Comparison of ENCODE assay signal across 1 cellular context in genomic region chr7:73832806-73833205, GRCh38.
TF ChIP-seq lines count a peak whose summit lies in the region.

No MANE protein-coding gene starts in this region.

TF ChIP-seq in WTC11, 78 proteins besides CTCF, POLR2A, EP300 and RAD21 (continued from another document):
- TF ChIP-seq PRDM15 (CRISPR knock-in tag; IDR thresholded peaks at IDR 0.05) (no peak), ATF2 (CRISPR knock-in tag; IDR thresholded peaks at IDR 0.05; ENCODE audit: borderline replicate concordance, low read depth) (no peak), ZBTB43 (CRISPR knock-in tag; IDR thresholded peaks at IDR 0.05) (no peak), FOXP4 (CRISPR knock-in tag; IDR thresholded peaks at IDR 0.05) (no peak), ZNF121 (CRISPR knock-in tag; IDR thresholded peaks at IDR 0.05) (no peak), ETV6 (CRISPR knock-in tag; IDR thresholded peaks at IDR 0.05) (no peak), NR2C2 (CRISPR knock-in tag; IDR thresholded peaks at IDR 0.05) (no peak), ZNF423 (CRISPR knock-in tag; IDR thresholded peaks at IDR 0.05) (no peak), ZNF281 (CRISPR knock-in tag; IDR thresholded peaks at IDR 0.05) (no peak), ESRRA (CRISPR knock-in tag; IDR thresholded peaks at IDR 0.05; ENCODE audit: borderline replicate concordance) (no peak), RORB (CRISPR knock-in tag; IDR thresholded peaks at IDR 0.05) (no peak), JAZF1 (CRISPR knock-in tag; IDR thresholded peaks at IDR 0.05) (no peak), NR1H2 (CRISPR knock-in tag; IDR thresholded peaks at IDR 0.05) (no peak), CBFB (CRISPR knock-in tag; IDR thresholded peaks at IDR 0.05; ENCODE audit: low read depth) (no peak), NFE2L1 (CRISPR knock-in tag; IDR thresholded peaks at IDR 0.05) (no peak), E2F1 (CRISPR knock-in tag; IDR thresholded peaks at IDR 0.05) (no peak)
TF ChIP-seq in WTC11: peak in this region for 0.
